8 cellular contexts compared by ENCODE assay signal in the genomic region with DNA sequence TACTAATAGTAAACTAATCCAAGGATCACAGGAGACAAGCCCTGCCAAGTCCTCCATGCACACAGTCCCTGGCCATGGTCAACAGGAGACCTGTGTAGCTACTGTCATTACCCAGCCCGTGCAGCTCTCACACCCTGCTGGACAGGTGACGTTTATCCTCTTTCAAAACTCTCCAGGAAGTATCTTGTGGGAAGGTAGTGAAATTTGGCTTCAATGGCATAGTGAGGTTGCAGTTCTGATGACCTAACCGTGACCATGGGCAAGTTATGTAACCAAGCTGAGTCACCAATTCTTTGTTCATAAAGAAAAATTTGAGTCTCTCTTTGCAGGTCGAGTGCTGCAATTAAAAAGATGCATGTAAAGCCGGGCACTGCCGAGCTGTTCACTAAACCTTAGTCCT. TPM values are rescaled to one million over a fixed set of nuclear protein-coding genes. Genes with fewer than 3 reads are reported as not detected.
DNase-seq lines count a peak whose midpoint lies in the region; ATAC-seq, FAIRE-seq and TF ChIP-seq lines count a peak whose summit lies in the region.

No MANE protein-coding gene starts in this region.

- peaks cover 4% of the 10 kb centered on the region for H3K27me3 Mint-ChIP-seq in activated naive CD8-positive, alpha-beta T cell treated with anti-CD3 and anti-CD28 coated beads for 36 hours

- no peak for FAIRE-seq in D721Med (lab: Jason Lieb, UNC)

- no peaks in the 10 kb centered on the region for H3K36me3 Mint-ChIP-seq in stimulated activated effector memory CD8-positive, alpha-beta T cell treated with anti-CD3 and anti-CD28 coated beads, Interleukin-12 subunit alpha, Interleukin-12 subunit beta, amount 100 ng/mL, for 72 hours
- H3K36me3 Mint-ChIP-seq in activated naive CD8-positive, alpha-beta T cell treated with anti-CD3 and anti-CD28 coated beads for 36 hours: no peaks in the 10 kb centered on the region

- DNase-seq in HL-60 (ENCODE audit: low read depth in 1 of 2, low spot score in 1 of 2) (peak; percentile 75 to 84), SKM-1 (lab: John Stamatoyannopoulos, UW; ENCODE audit: unreplicated experiment) (peak; percentile 97), left ventricle myocardium superior (no peak), D721Med (ENCODE audit: insufficient read length, low spot score) (no peak), GM13977 (ENCODE audit: low spot score) (no peak)
- no peak for DNase-seq in stimulated activated effector memory CD8-positive, alpha-beta T cell treated with anti-CD3 and anti-CD28 coated beads, Interleukin-12 subunit alpha, Interleukin-12 subunit beta, amount 100 ng/mL, for 72 hours (ENCODE audit: low spot score in 2 of 2)
- DNase-seq in activated naive CD8-positive, alpha-beta T cell treated with anti-CD3 and anti-CD28 coated beads for 36 hours: no peak

- intact Hi-C loops in left ventricle myocardium superior (cut with micrococcal nuclease): no loop called here

- in situ Hi-C loops in GM13977 (cut with MboI; ENCODE audit: low pct_unique_long_range_greater_than_20kb, low sequenced_read_pairs, unreplicated experiment): no loop called here

- peaks cover 16% of the 10 kb centered on the region for H3K4me1 Mint-ChIP-seq in stimulated activated effector memory CD8-positive, alpha-beta T cell treated with anti-CD3 and anti-CD28 coated beads, Interleukin-12 subunit alpha, Interleukin-12 subunit beta, amount 100 ng/mL, for 72 hours
- H3K4me1 Mint-ChIP-seq in activated naive CD8-positive, alpha-beta T cell treated with anti-CD3 and anti-CD28 coated beads for 36 hours: peaks cover 13% of the 10 kb centered on the region

- no peak overlapping the region for H3K27ac Mint-ChIP-seq in stimulated activated effector memory CD8-positive, alpha-beta T cell treated with anti-CD3 and anti-CD28 coated beads, Interleukin-12 subunit alpha, Interleukin-12 subunit beta, amount 100 ng/mL, for 72 hours
- H3K27ac Mint-ChIP-seq in activated naive CD8-positive, alpha-beta T cell treated with anti-CD3 and anti-CD28 coated beads for 36 hours: no peak overlapping the region

- peak; percentile 39 for ATAC-seq in left ventricle myocardium superior
- ATAC-seq in stimulated activated effector memory CD8-positive, alpha-beta T cell treated with anti-CD3 and anti-CD28 coated beads, Interleukin-12 subunit alpha, Interleukin-12 subunit beta, amount 100 ng/mL, for 72 hours: peak; percentile 4
- ATAC-seq in GM19452 (IDR thresholded peaks at IDR 0.05; ENCODE audit: unreplicated experiment): no peak

- no peaks in the 10 kb centered on the region for H3K9me3 Mint-ChIP-seq in stimulated activated effector memory CD8-positive, alpha-beta T cell treated with anti-CD3 and anti-CD28 coated beads, Interleukin-12 subunit alpha, Interleukin-12 subunit beta, amount 100 ng/mL, for 72 hours
- no peaks in the 10 kb centered on the region for H3K9me3 Mint-ChIP-seq in activated naive CD8-positive, alpha-beta T cell treated with anti-CD3 and anti-CD28 coated beads for 36 hours

- TF ChIP-seq CTCF in HL-60 (IDR thresholded peaks at IDR 0.05; ENCODE audit: insufficient read depth, low read length): no peak
- no peak for TF ChIP-seq CTCF in D721Med (IDR thresholded peaks at IDR 0.05; ENCODE audit: insufficient read depth, missing control alignments)
- no peak for TF ChIP-seq CTCF in GM13977 (IDR thresholded peaks at IDR 0.05; ENCODE audit: extremely low read depth, insufficient read depth, missing control alignments)

- H3K27me3 ChIP-seq in HL-60 (ENCODE audit: insufficient read depth, poor library complexity, severe bottlenecking): no peaks in the 10 kb centered on the region

- no peak overlapping the region for H3K4me3 ChIP-seq in HL-60 (replicated peaks; ENCODE audit: insufficient read depth, low read length)

- peak overlapping the region; percentile 58 for H3K4me3 Mint-ChIP-seq in stimulated activated effector memory CD8-positive, alpha-beta T cell treated with anti-CD3 and anti-CD28 coated beads, Interleukin-12 subunit alpha, Interleukin-12 subunit beta, amount 100 ng/mL, for 72 hours
- no peak overlapping the region for H3K4me3 Mint-ChIP-seq in activated naive CD8-positive, alpha-beta T cell treated with anti-CD3 and anti-CD28 coated beads for 36 hours

- no peak overlapping the region for H3K27ac ChIP-seq in HL-60 (replicated peaks)

RNA-seq across cellular contexts. Expression of gene SLC2A9, which starts 11.3 kb away (rescaled TPM):
- total RNA-seq in left ventricle myocardium superior: 7.1 TPM
- 1 to 10 TPM; 1.1 to 1.2 TPM for total RNA-seq in activated naive CD8-positive, alpha-beta T cell treated with anti-CD3 and anti-CD28 coated beads for 36 hours

Comparison
In these comparisons a context has a peak if more than half of its experiments do, and no peak if none do; other contexts are left out.
1. DNase-seq: peak in HL-60 (2 of 2) and SKM-1 (single experiment); none in left ventricle myocardium superior (single experiment), stimulated activated effector memory CD8-positive, alpha-beta T cell treated with anti-CD3 and anti-CD28 coated beads, Interleukin-12 subunit alpha, Interleukin-12 subunit beta, amount 100 ng/mL, for 72 hours (0 of 2), activated naive CD8-positive, alpha-beta T cell treated with anti-CD3 and anti-CD28 coated beads for 36 hours (single experiment), D721Med (single experiment) and GM13977 (single experiment).